2 cellular contexts compared by ENCODE assay signal in the genomic region with DNA sequence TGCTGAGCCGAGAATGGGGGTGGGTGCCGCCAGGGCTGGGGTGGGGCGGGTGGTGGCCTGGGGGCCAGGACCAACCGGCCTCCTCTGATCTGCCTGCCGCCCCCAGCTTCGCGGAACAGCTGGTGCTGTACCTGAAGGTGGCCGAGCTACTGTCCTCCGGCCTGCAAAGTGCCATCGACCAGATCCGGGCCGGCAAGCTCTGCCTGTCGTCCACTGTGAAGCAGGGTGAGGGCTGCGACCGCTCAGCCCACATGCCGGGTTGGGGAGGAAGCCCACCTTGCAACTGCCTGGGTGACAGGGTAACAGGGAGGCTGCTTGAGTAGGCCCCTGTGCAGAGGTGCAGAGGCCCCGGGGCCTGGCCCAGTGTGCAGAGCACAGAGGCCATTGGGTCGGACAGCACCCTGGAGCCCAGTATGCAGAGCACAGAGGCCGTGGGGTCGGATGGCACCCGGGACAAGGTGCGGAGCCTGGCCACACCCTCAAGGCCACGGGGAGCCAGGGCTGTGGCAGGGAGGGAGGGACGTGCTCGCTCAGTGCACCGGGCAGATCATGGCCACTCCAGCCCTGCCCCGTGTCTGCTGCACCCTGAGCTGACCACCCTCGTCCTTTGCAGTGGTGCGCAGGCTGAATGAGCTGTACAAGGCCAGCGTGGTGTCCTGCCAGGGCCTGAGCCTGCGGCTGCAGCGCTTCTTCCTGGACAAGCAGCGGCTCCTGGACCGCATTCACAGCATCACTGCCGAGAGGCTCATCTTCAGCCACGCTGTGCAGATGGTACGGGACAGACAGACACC.
TF ChIP-seq lines count a peak whose summit lies in the region.

No MANE protein-coding gene starts in this region.

TF ChIP-seq in HCT116, 20 proteins besides CTCF, POLR2A, EP300 and RAD21:
- TF ChIP-seq SP1 (IDR thresholded peaks at IDR 0.05; ENCODE audit: low read depth) (no peak), JUND (IDR thresholded peaks at IDR 0.05) (no peak), EZH2 (IDR thresholded peaks at IDR 0.05) (no peak), TCF7L2 (IDR thresholded peaks at IDR 0.05; ENCODE audit: borderline replicate concordance, extremely low read depth, insufficient read depth, insufficient read length) (no peak), ELF1 (IDR thresholded peaks at IDR 0.05; ENCODE audit: borderline replicate concordance, low read depth) (no peak), SIN3A (IDR thresholded peaks at IDR 0.05; ENCODE audit: low read depth) (no peak), EZH2phosphoT487 (IDR thresholded peaks at IDR 0.05; ENCODE audit: borderline replicate concordance) (no peak), YY1 (IDR thresholded peaks at IDR 0.05; ENCODE audit: extremely low read depth, insufficient replicate concordance, low read depth, low read length) (no peak), CBX3 (IDR thresholded peaks at IDR 0.05; ENCODE audit: low read depth) (no peak), POLR2AphosphoS5 (IDR thresholded peaks at IDR 0.05; ENCODE audit: low read depth, low read length) (no peak), ZNF274 (IDR thresholded peaks at IDR 0.05; ENCODE audit: low read depth, low read length) (no peak), ZBTB33 (IDR thresholded peaks at IDR 0.05; ENCODE audit: extremely low read depth, insufficient replicate concordance, low read length) (no peak), EGR1 (IDR thresholded peaks at IDR 0.05; ENCODE audit: low read depth) (no peak), REST (IDR thresholded peaks at IDR 0.05; ENCODE audit: low read depth) (no peak), ZFX (IDR thresholded peaks at IDR 0.05) (no peak), CEBPB (IDR thresholded peaks at IDR 0.05; ENCODE audit: low read depth) (no peak), SRF (IDR thresholded peaks at IDR 0.05; ENCODE audit: low read depth) (no peak)
- TF ChIP-seq, protein P1, sequence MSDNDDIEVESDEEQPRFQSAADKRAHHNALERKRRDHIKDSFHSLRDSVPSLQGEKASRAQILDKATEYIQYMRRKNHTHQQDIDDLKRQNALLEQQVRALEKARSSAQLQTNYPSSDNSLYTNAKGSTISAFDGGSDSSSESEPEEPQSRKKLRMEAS (IDR thresholded peaks at IDR 0.05): no peak

TF ChIP-seq in H1, 55 proteins besides CTCF, POLR2A, EP300 and RAD21:
- TF ChIP-seq BCL11A (IDR thresholded peaks at IDR 0.05; ENCODE audit: low read depth in 2 of 2, low read length in 2 of 2): no peak
- TF ChIP-seq POLR2AphosphoS5 (IDR thresholded peaks at IDR 0.05; ENCODE audit: low read depth, low read length): 0 out of 2 replicates have a peak, but pooled peaks have one; percentile 26
- no peak for TF ChIP-seq TCF12 (IDR thresholded peaks at IDR 0.05; ENCODE audit: low read depth, low read length)
- no peak for TF ChIP-seq YY1 (IDR thresholded peaks at IDR 0.05; ENCODE audit: low read depth, low read length)
- no peak for TF ChIP-seq BACH1 (IDR thresholded peaks at IDR 0.05; ENCODE audit: low read length)
